In genomic region chr6:10771371-10771894, GRCh38 we compare ENCODE assay signal across 15 cellular contexts.
"Had no signal": no experiment of that assay in that cellular context is flagged by ENCODE, and none has a peak within 500 bp of the region (broad histone marks: within the 10 kb centered on the region; RNA-seq: fewer than 3 reads in every experiment).

No MANE protein-coding gene starts in this region.

- H3K27me3 Mint-ChIP-seq: stimulated activated naive CD8-positive, alpha-beta T cell treated with anti-CD3 and anti-CD28 coated beads, Interleukin-15, amount 100 ng/mL, for 72 hours had no signal

- H3K27ac Mint-ChIP-seq: activated T-helper 1 cell treated with anti-CD3 and anti-CD28 coated beads, Interleukin-12 subunit alpha, Interleukin-12 subunit beta, Interleukin-2, Interleukin-4 antibody, amounts not matched to agents 30 ng/mL and 10 ng/mL and 1 ng/mL, durations not matched to agents 14 hours and 24 hours and 36 hours; stimulated activated naive CD8-positive, alpha-beta T cell treated with anti-CD3 and anti-CD28 coated beads, Interleukin-15, amount 100 ng/mL, for 72 hours had no signal

- H3K4me1 ChIP-seq: breast epithelium, foreskin keratinocyte, testis, upper lobe of right lung had no signal

- H3K36me3 ChIP-seq: breast epithelium, ovary had no signal

- H3K27me3 ChIP-seq: breast epithelium, foreskin keratinocyte, ovary, testis, upper lobe of right lung had no signal

- H3K4me3 ChIP-seq: breast epithelium, ovary, testis, upper lobe of right lung had no signal

- ATAC-seq: foreskin keratinocyte; left ventricle myocardium superior; stimulated activated naive CD8-positive, alpha-beta T cell treated with anti-CD3 and anti-CD28 coated beads, Interleukin-15, amount 100 ng/mL, for 72 hours; upper lobe of right lung had no signal

- H3K9me3 ChIP-seq: breast epithelium, ovary, testis, upper lobe of right lung had no signal

- DNase-seq: activated naive CD4-positive, alpha-beta T cell; aorta; foreskin keratinocyte; head of caudate nucleus; kidney; left ventricle myocardium superior; ovary; stimulated activated CD4-positive, alpha-beta T cell treated with anti-CD3 and anti-CD28 coated beads, Interleukin-2, amount 100 ng/mL, for 48 hours; stimulated activated naive CD8-positive, alpha-beta T cell treated with anti-CD3 and anti-CD28 coated beads, Interleukin-15, amount 100 ng/mL, for 72 hours; T-helper 2 cell; testis; upper lobe of right lung had no signal

- H3K9me3 Mint-ChIP-seq: activated T-helper 1 cell treated with anti-CD3 and anti-CD28 coated beads, Interleukin-12 subunit alpha, Interleukin-12 subunit beta, Interleukin-2, Interleukin-4 antibody, amounts not matched to agents 30 ng/mL and 10 ng/mL and 1 ng/mL, durations not matched to agents 14 hours and 24 hours and 36 hours; neural crest cell; stimulated activated naive CD8-positive, alpha-beta T cell treated with anti-CD3 and anti-CD28 coated beads, Interleukin-15, amount 100 ng/mL, for 72 hours had no signal

- H3K4me3 Mint-ChIP-seq: activated T-helper 1 cell treated with anti-CD3 and anti-CD28 coated beads, Interleukin-12 subunit alpha, Interleukin-12 subunit beta, Interleukin-2, Interleukin-4 antibody, amounts not matched to agents 30 ng/mL and 10 ng/mL and 1 ng/mL, durations not matched to agents 14 hours and 24 hours and 36 hours; neural crest cell; stimulated activated naive CD8-positive, alpha-beta T cell treated with anti-CD3 and anti-CD28 coated beads, Interleukin-15, amount 100 ng/mL, for 72 hours had no signal

- H3K27ac ChIP-seq: breast epithelium, foreskin keratinocyte, ovary, testis, upper lobe of right lung had no signal
